16 cellular contexts compared by ENCODE assay signal in genomic region chr1:21907737-21908136, GRCh38. TPM values are rescaled to one million over a fixed set of nuclear protein-coding genes. Genes with fewer than 3 reads are reported as not detected.
A peak's percentile ranks its signal among the peaks of the same experiment; 100 is the strongest.
DNase-seq lines count a peak whose midpoint lies in the region; ATAC-seq and TF ChIP-seq lines count a peak whose summit lies in the region.
"Had no signal": no experiment of that assay in that cellular context is flagged by ENCODE, and none has a peak within 500 bp of the region (broad histone marks: within the 10 kb centered on the region; RNA-seq: fewer than 3 reads in every experiment).

No MANE protein-coding gene starts in this region.

- in situ Hi-C loops in GM13976 (cut with MboI; ENCODE audit: low sequenced_read_pairs, unreplicated experiment): no loop called here

- H3K27me3 ChIP-seq in left ventricle myocardium inferior (ENCODE audit: low read depth): no peaks in the 10 kb centered on the region
- H3K27me3 ChIP-seq in rectal smooth muscle tissue (ENCODE audit: control insufficient read depth, insufficient read depth, low read length): no peaks in the 10 kb centered on the region
- H3K27me3 ChIP-seq in vagina: no peaks in the 10 kb centered on the region
- H3K27me3 ChIP-seq: MG63, neutrophil had no signal

- H3K4me3 Mint-ChIP-seq in glutamatergic neuron (ENCODE audit: unreplicated experiment): peak overlapping the region; percentile 4
- H3K4me3 Mint-ChIP-seq: activated B cell treated with CpG ODN at 0.5 μM for 24 hours; activated CD8-positive, alpha-beta memory T cell treated with anti-CD3 and anti-CD28 coated beads, Interleukin-2, amount 10 ng/mL, durations not matched to agents 7 days and 5 days; T-cell had no signal

- H3K4me1 Mint-ChIP-seq in glutamatergic neuron (ENCODE audit: low read depth, unreplicated experiment): peaks cover 9% of the 10 kb centered on the region

- H3K4me3 ChIP-seq in left ventricle myocardium inferior (no peak overlapping the region), rectal smooth muscle tissue (ENCODE audit: low read length) (no peak overlapping the region), vagina (no peak overlapping the region)
- H3K4me3 ChIP-seq: MG63 had no signal

- no peaks in the 10 kb centered on the region for H3K9me3 ChIP-seq in left ventricle myocardium inferior (replicated peaks)
- no peaks in the 10 kb centered on the region for H3K9me3 ChIP-seq in vagina
- H3K9me3 ChIP-seq: MG63, neutrophil had no signal

- H3K9me3 Mint-ChIP-seq in glutamatergic neuron (ENCODE audit: unreplicated experiment): peaks cover 2% of the 10 kb centered on the region
- H3K9me3 Mint-ChIP-seq: activated B cell treated with CpG ODN at 0.5 μM for 24 hours, T-cell had no signal

- ATAC-seq in left ventricle myocardium superior: no peak
- ATAC-seq in GM18870 (IDR thresholded peaks at IDR 0.05; ENCODE audit: unreplicated experiment): no peak
- ATAC-seq in esophagus mucosa: no peak
- ATAC-seq: activated CD8-positive, alpha-beta memory T cell treated with anti-CD3 and anti-CD28 coated beads, Interleukin-2, amount 10 ng/mL, durations not matched to agents 7 days and 5 days; T-cell had no signal

- no peaks in the 10 kb centered on the region for H3K36me3 Mint-ChIP-seq in glutamatergic neuron (ENCODE audit: unreplicated experiment)
- H3K36me3 Mint-ChIP-seq: activated CD8-positive, alpha-beta memory T cell treated with anti-CD3 and anti-CD28 coated beads, Interleukin-2, amount 10 ng/mL, durations not matched to agents 7 days and 5 days; T-cell had no signal

- H3K27ac ChIP-seq in left ventricle myocardium inferior (replicated peaks): peak overlapping the region; percentile 90
- peak overlapping the region; percentile 96 for H3K27ac ChIP-seq in rectal smooth muscle tissue (ENCODE audit: low read depth, low read length)
- peak overlapping the region; percentile 82 for H3K27ac ChIP-seq in vagina
- H3K27ac ChIP-seq: neutrophil had no signal

- H3K4me1 ChIP-seq in left ventricle myocardium inferior: peaks cover 100% of the 10 kb centered on the region
- peaks cover 74% of the 10 kb centered on the region for H3K4me1 ChIP-seq in rectal smooth muscle tissue (ENCODE audit: control insufficient read depth, insufficient read depth, low read length)
- peaks cover 100% of the 10 kb centered on the region for H3K4me1 ChIP-seq in vagina

- TF ChIP-seq POLR2A in vagina (IDR thresholded peaks at IDR 0.05): no peak

- H3K36me3 ChIP-seq in left ventricle myocardium inferior (peaks cover 9% of the 10 kb centered on the region), rectal smooth muscle tissue (ENCODE audit: control insufficient read depth, insufficient read depth, low read length) (no peaks in the 10 kb centered on the region), vagina (no peaks in the 10 kb centered on the region)
- H3K36me3 ChIP-seq: neutrophil had no signal

- no peak overlapping the region for H3K27ac Mint-ChIP-seq in glutamatergic neuron (ENCODE audit: unreplicated experiment)
- H3K27ac Mint-ChIP-seq: activated B cell treated with CpG ODN at 0.5 μM for 24 hours; activated CD8-positive, alpha-beta memory T cell treated with anti-CD3 and anti-CD28 coated beads, Interleukin-2, amount 10 ng/mL, durations not matched to agents 7 days and 5 days; T-cell had no signal

- DNase-seq in left ventricle myocardium inferior (no peak), left ventricle myocardium superior (no peak), glutamatergic neuron (no peak), vagina (ENCODE audit: extremely low spot score in 2 of 2) (no peak), GM13976 (ENCODE audit: low spot score) (no peak)
- DNase-seq: ACHN; activated B cell treated with CpG ODN at 0.5 μM for 24 hours; activated CD8-positive, alpha-beta memory T cell treated with anti-CD3 and anti-CD28 coated beads, Interleukin-2, amount 10 ng/mL, durations not matched to agents 7 days and 5 days; activated naive CD4-positive, alpha-beta T cell treated with anti-CD3 and anti-CD28 coated beads, Interleukin-2, amount 50 U/mL, for 16 hours; MG63; NCI-H2081 treated with DMSO at 0.1 percent for 48 hours; T-cell had no signal

- H3K27me3 Mint-ChIP-seq in glutamatergic neuron (ENCODE audit: unreplicated experiment): peaks cover 4% of the 10 kb centered on the region
- H3K27me3 Mint-ChIP-seq: activated CD8-positive, alpha-beta memory T cell treated with anti-CD3 and anti-CD28 coated beads, Interleukin-2, amount 10 ng/mL, durations not matched to agents 7 days and 5 days; T-cell had no signal

- TF ChIP-seq CTCF in left ventricle myocardium inferior (IDR thresholded peaks at IDR 0.05; ENCODE audit: borderline replicate concordance): no peak
- TF ChIP-seq CTCF in glutamatergic neuron (IDR thresholded peaks at IDR 0.05; ENCODE audit: partially characterized antibody, unreplicated experiment): no peak
- TF ChIP-seq CTCF in vagina (IDR thresholded peaks at IDR 0.05): no peak
- TF ChIP-seq CTCF in GM13976 (IDR thresholded peaks at IDR 0.05; ENCODE audit: borderline replicate concordance, control extremely low read depth, extremely low read depth, insufficient read depth, missing control alignments): no peak

- H3K9ac ChIP-seq in rectal smooth muscle tissue (ENCODE audit: low read length): no peak overlapping the region

- intact Hi-C loops in left ventricle myocardium inferior (cut with micrococcal nuclease) (no loop called here), left ventricle myocardium superior (cut with micrococcal nuclease) (no loop called here), vagina (cut with DNase I) (no loop called here)

RNA-seq across cellular contexts. Expression of gene HSPG2, which starts 29.4 kb away (rescaled TPM):
- total RNA-seq in left ventricle myocardium inferior (257 TPM), left ventricle myocardium superior (269 TPM), glutamatergic neuron (ENCODE audit: unreplicated experiment) (3.3 TPM), vagina (179 TPM), esophagus mucosa (91.0 TPM)

Comparison
In these comparisons a context has a peak if more than half of its experiments do, and no peak if none do; other contexts are left out.
1. RNA of gene HSPG2, which starts 29.4 kb away (total RNA-seq): 269 TPM in left ventricle myocardium superior (single experiment), 257 TPM in left ventricle myocardium inferior (single experiment), 179 TPM in vagina (single experiment) and 91.0 TPM in esophagus mucosa (single experiment); 3.3 TPM in glutamatergic neuron (single experiment); every median in the first group is over 10 times any median in the second.
2. Peak in every context shown above with its lines, with median percentiles within 50 percentile points of each other: H3K27ac ChIP-seq.